Comparison of ENCODE assay signal across 8 cellular contexts in the genomic region with DNA sequence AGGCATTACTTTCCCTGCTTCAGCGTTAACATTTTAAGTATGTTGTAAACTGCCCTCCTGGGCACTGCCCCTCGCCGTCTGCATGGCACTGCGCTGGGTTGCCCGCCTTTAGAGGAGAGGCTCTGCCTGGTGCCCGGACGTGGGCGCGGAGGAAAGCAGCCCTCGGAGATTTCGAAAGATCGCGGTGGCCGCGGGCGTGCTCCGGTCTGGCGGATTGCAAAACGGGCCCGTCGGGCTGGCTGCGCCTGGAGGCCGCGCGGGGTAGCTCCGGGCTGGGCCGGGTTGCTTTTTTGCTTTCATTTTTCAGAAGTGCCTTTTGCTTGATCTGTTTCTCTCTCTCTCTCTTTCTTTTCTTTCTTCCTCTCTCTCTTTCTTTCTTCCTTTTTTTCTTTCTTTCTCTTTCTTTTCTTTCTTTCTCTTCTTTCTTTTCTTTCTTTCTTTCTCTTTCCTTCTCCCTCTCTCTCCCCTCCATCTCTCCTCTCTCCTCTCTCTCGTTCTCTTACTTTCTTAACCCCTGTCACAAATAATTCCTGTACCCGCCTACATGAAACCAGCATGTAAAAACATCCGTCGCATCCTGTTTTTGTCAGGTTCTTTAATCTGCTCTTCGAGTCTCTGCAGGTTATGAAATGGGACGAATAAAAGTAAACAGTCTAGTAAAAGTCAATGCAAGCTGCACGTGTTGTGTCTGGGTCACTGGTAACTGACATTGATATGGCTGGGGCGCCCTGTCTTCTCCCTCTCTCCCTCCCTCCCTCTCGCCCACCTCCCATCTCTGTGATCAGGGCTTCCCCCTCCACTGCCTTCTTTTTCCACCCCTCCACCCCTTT. TPM values are rescaled to one million over a fixed set of nuclear protein-coding genes. Genes with fewer than 3 reads are reported as not detected.
DNase-seq lines count a peak whose midpoint lies in the region; ATAC-seq and TF ChIP-seq lines count a peak whose summit lies in the region.

No MANE protein-coding gene starts in this region.

- H3K4me1 ChIP-seq in Panc1 (ENCODE audit: control insufficient read depth, insufficient read depth, low read length) (peaks cover 12% of the 10 kb centered on the region), parathyroid adenoma (no peaks in the 10 kb centered on the region), vagina (peaks cover 28% of the 10 kb centered on the region)

- peak overlapping the region; percentile 64 for H3K4me2 ChIP-seq in parathyroid adenoma (ENCODE audit: low read length)

- H3K27me3 ChIP-seq in BJ (ENCODE audit: control insufficient read depth, insufficient read depth, low read length) (no peaks in the 10 kb centered on the region), Panc1 (ENCODE audit: control insufficient read depth, insufficient read depth, low read length) (peaks cover 46% of the 10 kb centered on the region), parathyroid adenoma (ENCODE audit: control insufficient read depth, insufficient read depth, low read length) (no peaks in the 10 kb centered on the region), vagina (no peaks in the 10 kb centered on the region)

- POLR2A ChIA-PET in BJ (lab: Charles Lee) (interaction anchor here (1.5 kb wide), 1 partner anchor 452 kb away, joined by 3 read pairs; no protein-coding TSS in a partner anchor), Panc1 (lab: Charles Lee) (no interaction called here)

- CTCF ChIA-PET in BJ (lab: Yijun Ruan, JAX) (interaction anchor here (0.6 to 2.1 kb wide), 7 partner anchors 11 to 752 kb away, joined by 3 to 6 read pairs (median 3); no protein-coding TSS in a partner anchor), Panc1 (lab: Charles Lee) (no interaction called here)

- H3K36me3 ChIP-seq in BJ (ENCODE audit: control insufficient read depth, insufficient read depth, low read length) (peaks cover 8% of the 10 kb centered on the region), Panc1 (ENCODE audit: control insufficient read depth, insufficient read depth, low read length) (no peaks in the 10 kb centered on the region), parathyroid adenoma (ENCODE audit: control insufficient read depth, insufficient read depth, low read length) (no peaks in the 10 kb centered on the region), vagina (no peaks in the 10 kb centered on the region)

- intact Hi-C loops in Panc1 (cut with micrococcal nuclease; ENCODE audit: unreplicated experiment) (loop anchor here (10.0 kb wide), 1 partner anchor 403 kb away; no protein-coding TSS in a partner anchor), Right ventricle myocardium superior (cut with DNase I) (loop anchor here (5.0 kb wide), 1 partner anchor 390 kb away; no protein-coding TSS in a partner anchor), vagina (cut with DNase I) (no loop called here)

- H3K79me2 ChIP-seq in parathyroid adenoma: no peaks in the 10 kb centered on the region

- in situ Hi-C loops in Panc1 (cut with HindIII; ENCODE audit: low pct_unique_long_range_greater_than_20kb, low sequenced_read_pairs): no loop called here

- H3K4me3 ChIP-seq in BJ (ENCODE audit: low read depth, low read length) (peak overlapping the region; percentile 89), Panc1 (ENCODE audit: low read depth in 2 of 2, low read length in 2 of 2) (peak overlapping the region; percentile 53 to 62), parathyroid adenoma (ENCODE audit: low read depth, low read length) (peak overlapping the region; percentile 71), vagina (peak overlapping the region; percentile 47 to 71)

- no peak for TF ChIP-seq POLR2A in vagina (IDR thresholded peaks at IDR 0.05)

- TF ChIP-seq CTCF in BJ (IDR thresholded peaks at IDR 0.05; ENCODE audit: insufficient read depth, low read depth, low read length): peak; percentile 37
- no peak for TF ChIP-seq CTCF in Panc1 (IDR thresholded peaks at IDR 0.05)
- no peak for TF ChIP-seq CTCF in parathyroid adenoma (IDR thresholded peaks at IDR 0.05)
- TF ChIP-seq CTCF in vagina (IDR thresholded peaks at IDR 0.05): peak in 1 of 3 experiments; percentile 35

- DNase-seq in BJ (ENCODE audit: low read depth) (no peak), Panc1 (ENCODE audit: low read depth, low spot score) (no peak), Right ventricle myocardium superior (peak; percentile 83), vagina (ENCODE audit: extremely low spot score in 2 of 2) (no peak)
- peak; percentile 65 for DNase-seq in activated naive CD4-positive, alpha-beta T cell treated with Interleukin-2 at 50 U/mL for 16 hours

- ATAC-seq in GM19025 (IDR thresholded peaks at IDR 0.05; ENCODE audit: low read depth, unreplicated experiment) (peak; percentile 69), HG03159 (IDR thresholded peaks at IDR 0.05; ENCODE audit: unreplicated experiment) (peak; percentile 69), Panc1 (peak; percentile 59), Right ventricle myocardium superior (ENCODE audit: poor library complexity) (peak; percentile 76)

- H3K27ac ChIP-seq in Panc1 (ENCODE audit: low read length) (no peak overlapping the region), parathyroid adenoma (no peak overlapping the region), vagina (peak overlapping the region; percentile 68)

- H3K9ac ChIP-seq in parathyroid adenoma: no peak overlapping the region

- no peaks in the 10 kb centered on the region for H3K9me3 ChIP-seq in Panc1 (ENCODE audit: control insufficient read depth, insufficient read depth, low read depth, low read length)
- H3K9me3 ChIP-seq in parathyroid adenoma (ENCODE audit: control insufficient read depth, low read length): no peaks in the 10 kb centered on the region
- no peaks in the 10 kb centered on the region for H3K9me3 ChIP-seq in vagina

- BruUV-seq in Panc1 (replicated peaks; lab: Mats Ljungman, UMichigan): no TSS peak

- peak overlapping the region; percentile 63 for H2AFZ ChIP-seq in parathyroid adenoma

RNA-seq across cellular contexts. Expression of gene FST, which starts 1.7 kb away (rescaled TPM):
- polyA plus RNA-seq in BJ (2011; rRNA removed): 66.6 and 85.5 TPM in 2 replicates
- polyA minus RNA-seq in BJ (2011; rRNA and poly(A)+ RNA removed): 29.4 and 34.2 TPM in 2 replicates
- total RNA-seq in Panc1 (2021; ENCODE audit: unreplicated experiment) (0.51 TPM), Right ventricle myocardium superior (5.8 TPM), vagina (5.6 TPM)
- 0.22 TPM for polyA plus RNA-seq in Panc1 (2012; ENCODE audit: insufficient read length)

Comparison
In these comparisons a context has a peak if more than half of its experiments do, and no peak if none do; other contexts are left out.
1. DNase-seq: peak in activated naive CD4-positive, alpha-beta T cell treated with Interleukin-2 at 50 U/mL for 16 hours (single experiment) and Right ventricle myocardium superior (single experiment); none in BJ (single experiment), Panc1 (single experiment) and vagina (0 of 2).
2. Peak in every context shown above with its lines, with median percentiles within 50 percentile points of each other: H3K4me3 ChIP-seq and ATAC-seq.